Comparison of ENCODE assay signal across 8 cellular contexts in the genomic region with DNA sequence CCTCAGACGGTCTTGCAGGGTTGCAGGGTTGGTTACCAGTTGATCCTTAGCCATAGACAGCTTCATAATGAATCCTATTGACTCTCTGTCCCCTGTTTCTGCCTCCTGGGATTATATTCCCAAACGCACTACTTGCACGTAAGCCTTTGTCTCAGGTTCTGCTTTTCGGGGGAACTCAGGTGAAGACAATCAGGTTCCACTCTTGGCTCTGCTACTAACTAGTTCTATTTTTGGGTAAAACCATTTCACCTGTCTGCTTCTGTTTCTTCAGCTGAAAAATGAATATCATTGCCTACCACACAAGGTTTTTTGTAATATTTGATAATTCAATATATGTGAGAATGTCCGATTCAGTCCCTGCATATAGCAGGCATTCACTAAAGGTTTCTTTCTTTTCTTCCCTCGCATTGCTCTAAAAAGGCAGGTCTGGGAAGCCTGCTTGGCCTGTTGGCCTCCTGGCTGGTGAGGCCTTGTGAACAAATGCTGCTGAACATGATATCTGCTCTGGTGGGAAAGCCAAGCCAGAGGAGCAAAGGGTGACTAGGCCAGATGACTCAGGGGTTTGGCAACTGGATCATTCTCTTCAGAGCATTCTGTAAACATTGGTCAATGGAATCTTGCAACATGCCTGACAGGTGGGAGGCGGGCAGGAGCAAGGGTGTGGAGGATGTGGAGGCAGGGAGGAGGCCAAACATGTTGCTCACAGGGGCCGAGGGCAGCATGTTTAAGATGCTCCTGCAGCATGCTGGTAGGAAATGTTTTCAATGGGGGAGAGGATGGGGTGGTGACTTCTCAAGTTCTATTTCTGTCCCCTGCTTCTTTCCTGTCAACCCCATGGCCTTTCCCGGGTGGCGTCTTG. TPM values are rescaled to one million over a fixed set of nuclear protein-coding genes. Genes with fewer than 3 reads are reported as not detected.
DNase-seq lines count a peak whose midpoint lies in the region; ATAC-seq lines count a peak whose summit lies in the region.

No MANE protein-coding gene starts in this region.

- no peak for ATAC-seq in GM21737 (IDR thresholded peaks at IDR 0.05; ENCODE audit: unreplicated experiment)

- peak overlapping the region; percentile 69 for H3K18ac ChIP-seq in neuronal stem cell (ENCODE audit: low read length)

- no peak overlapping the region for H2BK15ac ChIP-seq in neuronal stem cell (ENCODE audit: low read length)

- H3K79me1 ChIP-seq in neuronal stem cell (ENCODE audit: low read depth, low read length), result no peaks in the 10 kb centered on the region

- H4K91ac ChIP-seq in neuronal stem cell (ENCODE audit: low read depth, low read length, poor library complexity), result no peak overlapping the region

- H3K9ac ChIP-seq in neuronal stem cell (ENCODE audit: low read depth, low read length, poor library complexity), result no peak overlapping the region

- no peak overlapping the region for H2BK120ac ChIP-seq in neuronal stem cell (ENCODE audit: low read depth, low read length)

- no peak overlapping the region for H3K14ac ChIP-seq in neuronal stem cell (ENCODE audit: low read length)

- peaks cover 0 to 2% of the 10 kb centered on the region in 2 donors for H3K9me3 ChIP-seq in neuronal stem cell (replicated peaks in 1 of 2; ENCODE audit: control insufficient read depth in 2 of 2, insufficient read depth in 1 of 2, low read depth in 1 of 2, low read length in 2 of 2)

- no peak overlapping the region for H2BK12ac ChIP-seq in neuronal stem cell (ENCODE audit: low read length)

- peak overlapping the region; percentile 27 for H3K23ac ChIP-seq in neuronal stem cell (ENCODE audit: low read depth, low read length, poor library complexity)

- H3K4ac ChIP-seq in neuronal stem cell (ENCODE audit: low read length), result no peak overlapping the region

- H3K27ac ChIP-seq in neuronal stem cell (replicated peaks; ENCODE audit: low read length), result no peak overlapping the region

- peak overlapping the region; percentile 31 for H2AK5ac ChIP-seq in neuronal stem cell (ENCODE audit: low read depth, low read length)

- no peak overlapping the region for H4K8ac ChIP-seq in neuronal stem cell (ENCODE audit: low read depth, low read length)

- no peak overlapping the region for H2AFZ ChIP-seq in neuronal stem cell (ENCODE audit: low read length)

- no peaks in the 10 kb centered on the region for H3K36me3 ChIP-seq in neuronal stem cell (replicated peaks in 1 of 2; ENCODE audit: control insufficient read depth in 2 of 2, insufficient read depth in 2 of 2, low read length in 2 of 2)

- DNase-seq in COLO668 (lab: John Stamatoyannopoulos, UW; ENCODE audit: unreplicated experiment) (peak; percentile 77), NCI-H510A (lab: John Stamatoyannopoulos, UW) (peak; percentile 72), epidermal melanocyte (ENCODE audit: insufficient read length, low spot score) (peak; percentile 56), neuronal stem cell (ENCODE audit: low spot score) (no peak)
- DNase-seq in central memory CD4-positive, alpha-beta T cell, result no peak
- DNase-seq in activated T-cell treated with anti-CD3 and anti-CD28 coated beads, Interleukin-2, amount 50 U/mL, for 48 hours, result no peak
- DNase-seq in stimulated activated CD4-positive, alpha-beta T cell treated with anti-CD3 and anti-CD28 coated beads, Interleukin-4, amount 100 ng/mL, for 24 hours, result no peak

- peaks cover 0 to 3% (median 0%) of the 10 kb centered on the region in 3 experiments for H3K27me3 ChIP-seq in neuronal stem cell (ENCODE audit: control insufficient read depth in 3 of 3, insufficient read depth in 3 of 3, low read depth in 1 of 3, low read length in 3 of 3)

- no peak overlapping the region for H2BK5ac ChIP-seq in neuronal stem cell (ENCODE audit: low read length)

- H3K4me3 ChIP-seq in neuronal stem cell (ENCODE audit: low read length in 2 of 2), result no peak overlapping the region

- WGBS in neuronal stem cell (ENCODE audit: extremely low coverage in 2 of 2, insufficient read length in 2 of 2, insufficient replicate concordance in 1 of 2), 2 donors, result no CpG with 5 or more reads among the region's 10 CpGs

- no peak overlapping the region for H3K4me2 ChIP-seq in neuronal stem cell (ENCODE audit: insufficient read depth, low read length, poor library complexity, severe bottlenecking)

- H3K4me1 ChIP-seq in neuronal stem cell (ENCODE audit: control insufficient read depth in 2 of 2, insufficient read depth in 1 of 2, low read depth in 1 of 2, low read length in 2 of 2), result peaks cover 18 to 27% of the 10 kb centered on the region in 2 donors

RNA-seq across cellular contexts. Expression of gene IER5, which starts 23.8 kb away (rescaled TPM):
- 11.5 TPM for polyA plus RNA-seq in neuronal stem cell (2013, experiment 1 of 2)
- polyA plus RNA-seq in neuronal stem cell (2013, experiment 2 of 2), result 11.4 TPM

Comparison
In these comparisons a context has a peak if more than half of its experiments do, and no peak if none do; other contexts are left out.
1. DNase-seq: peak in COLO668 (single experiment), NCI-H510A (single experiment) and epidermal melanocyte (single experiment); none in neuronal stem cell (single experiment), central memory CD4-positive, alpha-beta T cell (single experiment), activated T-cell treated with anti-CD3 and anti-CD28 coated beads, Interleukin-2, amount 50 U/mL, for 48 hours (0 of 2) and stimulated activated CD4-positive, alpha-beta T cell treated with anti-CD3 and anti-CD28 coated beads, Interleukin-4, amount 100 ng/mL, for 24 hours (single experiment).